17 cellular contexts compared by ENCODE assay signal in the genomic region with DNA sequence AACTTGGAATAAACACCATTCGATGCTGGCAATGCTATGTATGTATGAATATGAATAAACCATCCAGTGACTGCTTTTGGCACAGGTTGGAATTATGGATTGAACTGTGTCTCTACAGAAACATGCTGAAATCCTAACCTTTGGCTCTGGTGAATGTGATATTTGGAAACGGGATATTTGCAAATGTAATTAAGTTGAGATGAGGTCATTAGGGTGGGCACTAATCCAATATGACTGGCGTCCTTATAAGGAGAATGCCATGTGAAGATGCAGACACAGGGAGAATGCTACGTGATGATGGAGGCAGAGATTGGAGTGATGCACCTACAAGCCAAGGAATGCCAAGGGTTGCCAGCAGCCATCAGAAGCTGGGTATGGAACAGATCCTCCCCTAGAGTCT. TPM values are rescaled to one million over a fixed set of nuclear protein-coding genes. Genes with fewer than 3 reads are reported as not detected.
DNase-seq lines count a peak whose midpoint lies in the region; ATAC-seq lines count a peak whose summit lies in the region.
"Had no signal": no experiment of that assay in that cellular context is flagged by ENCODE, and none has a peak within 500 bp of the region (broad histone marks: within the 10 kb centered on the region; RNA-seq: fewer than 3 reads in every experiment).

No MANE protein-coding gene starts in this region.

- peak; percentile 4 for DNase-seq in NCI-H1105 treated with DMSO at 0.1 percent for 48 hours (lab: John Stamatoyannopoulos, UW)
- DNase-seq in NCI-H1105 (lab: John Stamatoyannopoulos, UW): no peak
- peak; percentile 13 for DNase-seq in EL
- peak; percentile 14 to 56 for DNase-seq in NCI-H446 (lab: John Stamatoyannopoulos, UW)
- DNase-seq in fibroblast of gingiva (ENCODE audit: low read depth): peak; percentile 21
- DNase-seq in CD1c-positive myeloid dendritic cell (ENCODE audit: extremely low spot score): no peak
- no peak for DNase-seq in left ventricle myocardium superior
- DNase-seq in activated naive CD4-positive, alpha-beta T cell (lab: John Stamatoyannopoulos, UW): no peak
- DNase-seq: 8988T; CD8-positive, alpha-beta memory T cell; Karpas-422; MV-4-11; NCI-H1436; NCI-H187 treated with DMSO at 0.1 percent for 48 hours; OCI-M1; Right ventricle myocardium superior had no signal

- ATAC-seq in left ventricle myocardium superior: no peak
- ATAC-seq: GM23338 had no signal

- intact Hi-C loops in left ventricle myocardium superior (cut with micrococcal nuclease): no loop called here

RNA-seq across cellular contexts. Expression of gene ACTR3B, which starts 3.4 kb away (rescaled TPM):
- 10.2 TPM for total RNA-seq in left ventricle myocardium superior

Comparison
In these comparisons a context has a peak if more than half of its experiments do, and no peak if none do; other contexts are left out.
1. DNase-seq: peak in NCI-H1105 treated with DMSO at 0.1 percent for 48 hours (single experiment), EL (single experiment), NCI-H446 (2 of 2) and fibroblast of gingiva (single experiment); none in NCI-H1105 (single experiment), CD1c-positive myeloid dendritic cell (single experiment), left ventricle myocardium superior (single experiment) and activated naive CD4-positive, alpha-beta T cell (0 of 4).